In the genomic region with DNA sequence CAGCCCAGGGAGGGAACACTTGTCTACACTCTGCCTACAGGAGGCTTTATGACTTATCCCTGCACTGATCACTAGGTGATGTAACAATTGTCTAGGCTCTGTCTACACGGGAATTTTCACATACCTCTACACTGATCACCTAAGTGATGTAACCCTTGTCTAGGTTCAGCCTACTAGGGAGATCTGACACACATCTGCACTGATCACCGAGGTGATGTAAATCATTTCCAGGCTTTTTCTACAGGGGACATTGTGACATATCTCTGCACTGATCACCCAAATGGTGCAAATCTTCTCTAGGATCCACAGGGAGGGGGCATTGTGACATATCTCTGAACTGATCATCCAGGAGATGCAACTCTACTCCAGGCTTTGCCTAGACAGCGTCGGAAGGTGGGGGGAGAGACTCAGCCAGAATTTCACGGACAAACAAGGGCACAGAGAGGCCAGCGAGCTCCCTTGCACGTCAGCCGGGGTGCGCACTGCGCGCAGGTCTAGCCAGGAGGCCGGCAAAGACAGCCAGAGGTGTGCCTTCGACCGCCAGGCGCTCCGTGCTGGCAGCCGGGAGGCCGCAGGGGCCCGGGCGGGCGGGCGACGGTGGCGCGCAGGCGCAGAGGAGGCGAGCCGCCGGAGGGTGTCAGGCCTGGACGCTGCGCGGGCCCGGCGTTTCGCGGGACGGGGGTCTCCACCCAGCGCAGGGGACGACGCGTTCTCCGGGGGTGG, we compare ENCODE assay signal across 8 cellular contexts. TPM values are rescaled to one million over a fixed set of nuclear protein-coding genes. Genes with fewer than 3 reads are reported as not detected.
DNase-seq lines count a peak whose midpoint lies in the region; ATAC-seq, FAIRE-seq and TF ChIP-seq lines count a peak whose summit lies in the region.

No MANE protein-coding gene starts in this region.

- intact Hi-C loops in K562 (cut with micrococcal nuclease) = loop anchor here (5.0 kb wide), 1 partner anchor 46 kb away; a partner anchor contains a TSS

- H4K20me1 ChIP-seq in K562 (replicated peaks; ENCODE audit: control insufficient read depth, insufficient read depth, low read length) = no peaks in the 10 kb centered on the region

- no peaks in the 10 kb centered on the region for H3K9me1 ChIP-seq in K562 (ENCODE audit: control insufficient read depth, insufficient read depth, low read length)

- no peaks in the 10 kb centered on the region for H3K36me3 ChIP-seq in RWPE2 (ENCODE audit: low read depth)
- H3K36me3 ChIP-seq in K562 (ENCODE audit: control insufficient read depth, insufficient read depth, low read length) = no peaks in the 10 kb centered on the region

- no peak for TF ChIP-seq RAD21 in K562 (CRISPR knock-in tag; conservative IDR thresholded peaks at IDR 0.05 in 1 of 2, IDR thresholded peaks at IDR 0.05 in 1 of 2)

- H3K9me3 ChIP-seq in RWPE2 (ENCODE audit: severe bottlenecking) (no peaks in the 10 kb centered on the region), K562 (replicated peaks; ENCODE audit: control insufficient read depth, insufficient read depth, low read depth, low read length) (no peaks in the 10 kb centered on the region; the same call in 1 of the 2 replicates)

- CTCF ChIA-PET in K562 (lab: Yijun Ruan, JAX; ENCODE audit: low intra/inter-chr PET ratio) = no interaction called here

- peak; percentile 28 for TF ChIP-seq POLR2A in GM18526 (IDR thresholded peaks at IDR 0.05; ENCODE audit: extremely low read depth, insufficient read length)
- no peak for TF ChIP-seq POLR2A in K562 (conservative IDR thresholded peaks at IDR 0.05)

- no peaks in the 10 kb centered on the region for H3K79me2 ChIP-seq in K562 (ENCODE audit: control insufficient read depth, insufficient read depth, low read length)

- peak overlapping the region; percentile 81 for H3K4me2 ChIP-seq in K562 (ENCODE audit: insufficient read depth, low read length)

- peak; percentile 94 for FAIRE-seq in K562 (lab: Jason Lieb, UNC)

- peaks cover 8% of the 10 kb centered on the region for H3K4me1 ChIP-seq in RWPE2 (ENCODE audit: insufficient read depth, poor library complexity, severe bottlenecking)
- H3K4me1 ChIP-seq in K562 (replicated peaks in 1 of 2; ENCODE audit: control insufficient read depth in 2 of 2, insufficient read depth in 2 of 2, low read length in 2 of 2) = peaks cover 4 to 7% of the 10 kb centered on the region in 2 experiments; a peak in 3 of 5 replicates

- H3K4me3 ChIP-seq in RWPE2 (ENCODE audit: severe bottlenecking) = peak overlapping the region; percentile 26
- peak overlapping the region; percentile 39 for H3K4me3 ChIP-seq in K562

- peak overlapping the region; percentile 99 for H2AFZ ChIP-seq in K562 (ENCODE audit: low read depth, low read length)

- TF ChIP-seq CTCF in RWPE2 (IDR thresholded peaks at IDR 0.05; ENCODE audit: poor library complexity, severe bottlenecking) (no peak), K562 (IDR thresholded peaks at IDR 0.05 in 2 of 3, conservative IDR thresholded peaks at IDR 0.05 in 1 of 3; ENCODE audit: insufficient read depth in 2 of 3, low read depth in 1 of 3, low read length in 3 of 3) (peak in 1 of 3 experiments; percentile 51; a peak in 3 of 6 replicates)

- BruUV-seq in K562 (replicated peaks; lab: Mats Ljungman, UMichigan) = no TSS peak

- peak; percentile 79 for DNase-seq in RWPE2 (ENCODE audit: low spot score)
- peak; percentile 83 to 91 (median 89) for DNase-seq in K562 (ENCODE audit: extremely low read depth in 1 of 4, low spot score in 3 of 4)
- peak; percentile 44 for DNase-seq in iris pigment epithelial cell (ENCODE audit: low read depth)
- DNase-seq in stimulated activated CD4-positive, alpha-beta T cell treated with anti-CD3 and anti-CD28 coated beads, Interleukin-1b, Interleukin-23, amount 100 ng/mL, for 1 hour (ENCODE audit: low read depth in 2 of 2) = peak; percentile 30 to 43
- no peak for DNase-seq in NCI-H128 (lab: John Stamatoyannopoulos, UW; ENCODE audit: unreplicated experiment)

- H3K27ac ChIP-seq in RWPE2 (ENCODE audit: poor library complexity, severe bottlenecking) = peak overlapping the region; percentile 49
- peak overlapping the region; percentile 74; the same call in 2 of the 3 replicates for H3K27ac ChIP-seq in K562 (ENCODE audit: extremely low read depth, low read depth, low read length)

- TF ChIP-seq EP300 in K562 (IDR thresholded peaks at IDR 0.05; ENCODE audit: low read length) = no peak

- ATAC-seq in RWPE2 (ENCODE audit: low read depth) = peak; percentile 30
- ATAC-seq in K562 = peak; percentile 84
- no peak for ATAC-seq in esophagus mucosa
- ATAC-seq in HG03097 (IDR thresholded peaks at IDR 0.05; ENCODE audit: low FRiP score, unreplicated experiment) = no peak

- in situ Hi-C loops in K562 (cut with MboI) = no loop called here

- POLR2A ChIA-PET in K562 (lab: Yijun Ruan, JAX) = no interaction called here

- whole genome bisulfite sequencing in K562 (ENCODE audit: insufficient coverage, low coverage, missing lambda C conversion rate) = 2% methylated on average over 34 of the region's 42 CpGs

- H3K27me3 ChIP-seq in RWPE2 (ENCODE audit: insufficient read depth, poor library complexity, severe bottlenecking) (no peaks in the 10 kb centered on the region), K562 (ENCODE audit: control insufficient read depth in 2 of 2, insufficient read depth in 2 of 2, low read length in 2 of 2) (no peaks in the 10 kb centered on the region)

- peak overlapping the region; percentile 50 to 92; a peak in 3 of 4 replicates for H3K9ac ChIP-seq in K562 (ENCODE audit: insufficient read depth in 1 of 2, low read depth in 2 of 2, low read length in 2 of 2)

TF ChIP-seq in K562, 482 proteins besides CTCF, POLR2A, EP300 and RAD21 (continues in another document):
- TF ChIP-seq, protein P1, sequence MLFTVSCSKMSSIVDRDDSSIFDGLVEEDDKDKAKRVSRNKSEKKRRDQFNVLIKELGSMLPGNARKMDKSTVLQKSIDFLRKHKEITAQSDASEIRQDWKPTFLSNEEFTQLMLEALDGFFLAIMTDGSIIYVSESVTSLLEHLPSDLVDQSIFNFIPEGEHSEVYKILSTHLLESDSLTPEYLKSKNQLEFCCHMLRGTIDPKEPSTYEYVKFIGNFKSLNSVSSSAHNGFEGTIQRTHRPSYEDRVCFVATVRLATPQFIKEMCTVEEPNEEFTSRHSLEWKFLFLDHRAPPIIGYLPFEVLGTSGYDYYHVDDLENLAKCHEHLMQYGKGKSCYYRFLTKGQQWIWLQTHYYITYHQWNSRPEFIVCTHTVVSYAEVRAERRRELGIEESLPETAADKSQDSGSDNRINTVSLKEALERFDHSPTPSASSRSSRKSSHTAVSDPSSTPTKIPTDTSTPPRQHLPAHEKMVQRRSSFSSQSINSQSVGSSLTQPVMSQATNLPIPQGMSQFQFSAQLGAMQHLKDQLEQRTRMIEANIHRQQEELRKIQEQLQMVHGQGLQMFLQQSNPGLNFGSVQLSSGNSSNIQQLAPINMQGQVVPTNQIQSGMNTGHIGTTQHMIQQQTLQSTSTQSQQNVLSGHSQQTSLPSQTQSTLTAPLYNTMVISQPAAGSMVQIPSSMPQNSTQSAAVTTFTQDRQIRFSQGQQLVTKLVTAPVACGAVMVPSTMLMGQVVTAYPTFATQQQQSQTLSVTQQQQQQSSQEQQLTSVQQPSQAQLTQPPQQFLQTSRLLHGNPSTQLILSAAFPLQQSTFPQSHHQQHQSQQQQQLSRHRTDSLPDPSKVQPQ (CRISPR knock-in tag; IDR thresholded peaks at IDR 0.05; ENCODE audit: borderline replicate concordance) = no peak
- TF ChIP-seq, protein P2, sequence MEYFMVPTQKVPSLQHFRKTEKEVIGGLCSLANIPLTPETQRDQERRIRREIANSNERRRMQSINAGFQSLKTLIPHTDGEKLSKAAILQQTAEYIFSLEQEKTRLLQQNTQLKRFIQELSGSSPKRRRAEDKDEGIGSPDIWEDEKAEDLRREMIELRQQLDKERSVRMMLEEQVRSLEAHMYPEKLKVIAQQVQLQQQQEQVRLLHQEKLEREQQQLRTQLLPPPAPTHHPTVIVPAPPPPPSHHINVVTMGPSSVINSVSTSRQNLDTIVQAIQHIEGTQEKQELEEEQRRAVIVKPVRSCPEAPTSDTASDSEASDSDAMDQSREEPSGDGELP (CRISPR knock-in tag; IDR thresholded peaks at IDR 0.05; ENCODE audit: borderline replicate concordance) = peak; percentile 64; the same call in 1 of the 2 replicates
- TF ChIP-seq TCFL5 (CRISPR knock-in tag; conservative IDR thresholded peaks at IDR 0.05) (no peak), MCM3 (IDR thresholded peaks at IDR 0.05) (no peak)

RNA-seq across cellular contexts. Expression of a gene that starts 46.9 kb away (rescaled TPM):
- total RNA-seq in K562 (2011; cell fraction: chromatin; rRNA removed; ENCODE audit: low replicate concordance) = 31.1 and 120 TPM in 2 replicates
- total RNA-seq in K562 (2011; cell fraction: nucleolus; rRNA removed) = 14.7 and 20.5 TPM in 2 replicates
- total RNA-seq in K562 (2011; cell fraction: nucleoplasm; rRNA removed) = 38.9 and 53.7 TPM in 2 replicates
- total RNA-seq in K562 (2014; rRNA removed) = 18.7 and 20.5 TPM in 2 replicates
- total RNA-seq in K562 (2014; rRNA removed; fragmentation: Illumina TruSeq; extraction: Trizol) = 34.3 and 37.5 TPM in 2 replicates
- 25.7 and 28.3 TPM in 2 replicates for total RNA-seq in K562 (2015; rRNA removed; fragmentation: Illumina TruSeq; extraction: Trizol)
- total RNA-seq in K562 (2021) = 114 and 122 TPM in 2 replicates
- 56.5 and 63.9 TPM in 2 replicates for polyA plus RNA-seq in K562 (2011; rRNA removed)
- 10.5 and 22.7 TPM in 2 replicates for polyA plus RNA-seq in K562 (2011; cell fraction: cytosol; rRNA removed)
- 24.4 and 57.0 TPM in 2 replicates for polyA plus RNA-seq in K562 (2011; cell fraction: nucleus; rRNA removed)
- 63.7 and 85.9 TPM in 2 replicates for polyA plus RNA-seq in K562 (2012)
- polyA plus RNA-seq in K562 (2014; fragmentation: Illumina TruSeq; extraction: Trizol) = 124 and 129 TPM in 2 replicates
- polyA plus RNA-seq in K562 (2014; fragmentation: Nextera tagmentation; extraction: Ambion mirVana) = 10 to 100 TPM; 34.4 to 40.3 TPM
- 44.6 and 67.2 TPM in 2 replicates for polyA plus RNA-seq in K562 (2014; rRNA removed)
- polyA minus RNA-seq in K562 (2011; rRNA and poly(A)+ RNA removed) = 35.5 and 64.2 TPM in 2 replicates
- 51.2 and 61.3 TPM in 2 replicates for polyA minus RNA-seq in K562 (2011; cell fraction: cytosol; rRNA and poly(A)+ RNA removed)
- polyA minus RNA-seq in K562 (2011; cell fraction: nucleus; rRNA and poly(A)+ RNA removed) = 13.6 and 32.7 TPM in 2 replicates
- total RNA-seq in esophagus mucosa = 39.9 TPM

Comparison
In these comparisons a context has a peak if more than half of its experiments do, and no peak if none do; other contexts are left out.
1. ATAC-seq: peak in RWPE2 (single experiment) and K562 (single experiment); none in esophagus mucosa (single experiment) and HG03097 (single experiment).